ENCODE assay signal across 16 cellular contexts in genomic region chr1:154186852-154187501, GRCh38. TPM values are rescaled to one million over a fixed set of nuclear protein-coding genes. Genes with fewer than 3 reads are reported as not detected.
DNase-seq lines count a peak whose midpoint lies in the region; ATAC-seq and TF ChIP-seq lines count a peak whose summit lies in the region.
"Had no signal": no experiment of that assay in that cellular context is flagged by ENCODE, and none has a peak within 500 bp of the region (broad histone marks: within the 10 kb centered on the region; RNA-seq: fewer than 3 reads in every experiment).

No MANE protein-coding gene starts in this region.

- DNase-seq in DMS53 treated with DMSO at 0.1 percent for 48 hours (lab: John Stamatoyannopoulos, UW; ENCODE audit: unreplicated experiment) (peak; percentile 15), brain microvascular endothelial cell (no peak), SIG-M5 treated with dmso at 0.1 percent for 504 hours (lab: John Stamatoyannopoulos, UW; ENCODE audit: unreplicated experiment) (no peak), COLO829 (ENCODE audit: low spot score) (no peak)
- DNase-seq: lower lobe of right lung, NCI-H2171 had no signal

- no peaks in the 10 kb centered on the region for H3K36me3 Mint-ChIP-seq in nephron (ENCODE audit: low read depth)

- ATAC-seq in GM21723 (IDR thresholded peaks at IDR 0.05; ENCODE audit: unreplicated experiment): no peak
- ATAC-seq: activated CD8-positive, alpha-beta T cell treated with anti-CD3 and anti-CD28 coated beads for 36 hours; activated T-helper 17 cell treated with anti-CD3 and anti-CD28 coated beads, Interleukin-2, amount 50 U/mL, for 72 hours; lower lobe of right lung had no signal

- H3K4me3 Mint-ChIP-seq in nephron: peak overlapping the region in 1 of 3 experiments; percentile 53
- H3K4me3 Mint-ChIP-seq: activated CD8-positive, alpha-beta T cell treated with anti-CD3 and anti-CD28 coated beads for 36 hours; activated T-helper 17 cell treated with anti-CD3 and anti-CD28 coated beads, Interleukin-2, amount 50 U/mL, for 72 hours; immature natural killer cell; naive thymus-derived CD4-positive, alpha-beta T cell had no signal

- H3K9ac ChIP-seq in HUES64 (ENCODE audit: low read depth, low read length): peak overlapping the region; percentile 46
- H3K9ac ChIP-seq: SK-N-SH had no signal

- H3K4me3 ChIP-seq in HUES64 (ENCODE audit: low read length) (peak overlapping the region; percentile 35), brain microvascular endothelial cell (ENCODE audit: low read depth, low read length) (no peak overlapping the region)
- H3K4me3 ChIP-seq: lower lobe of right lung had no signal

- peak overlapping the region; percentile 5 to 67 (median 37) for H3K27ac Mint-ChIP-seq in nephron
- H3K27ac Mint-ChIP-seq: activated CD8-positive, alpha-beta T cell treated with anti-CD3 and anti-CD28 coated beads for 36 hours; activated T-helper 17 cell treated with anti-CD3 and anti-CD28 coated beads, Interleukin-2, amount 50 U/mL, for 72 hours had no signal

- no peaks in the 10 kb centered on the region for H3K9me3 Mint-ChIP-seq in nephron
- H3K9me3 Mint-ChIP-seq: activated CD8-positive, alpha-beta T cell treated with anti-CD3 and anti-CD28 coated beads for 36 hours; activated T-helper 17 cell treated with anti-CD3 and anti-CD28 coated beads, Interleukin-2, amount 50 U/mL, for 72 hours had no signal

- H3K36me3 ChIP-seq in HUES64 (ENCODE audit: insufficient read depth, low read length) (no peaks in the 10 kb centered on the region), brain microvascular endothelial cell (replicated peaks) (no peaks in the 10 kb centered on the region)
- H3K36me3 ChIP-seq: lower lobe of right lung had no signal

- peaks cover 35% of the 10 kb centered on the region for H3K4me1 Mint-ChIP-seq in nephron

- TF ChIP-seq CTCF in VCaP (conservative IDR thresholded peaks at IDR 0.05): no peak
- no peak for TF ChIP-seq CTCF in nephron (IDR thresholded peaks at IDR 0.05; ENCODE audit: unreplicated experiment in 3 of 3)
- no peak for TF ChIP-seq CTCF in brain microvascular endothelial cell (IDR thresholded peaks at IDR 0.05; ENCODE audit: low read depth, low read length, missing control alignments)

- peaks cover under 1% of the 10 kb centered on the region for H3K27me3 Mint-ChIP-seq in nephron (ENCODE audit: low read depth)

- 26% methylated on average over 2 of the region's 2 CpGs for WGBS in HUES64

- peaks cover 24% of the 10 kb centered on the region for H3K4me1 ChIP-seq in HUES64 (ENCODE audit: insufficient read depth, low read length)

- in situ Hi-C loops in brain microvascular endothelial cell (cut with HindIII; ENCODE audit: low pct_ligation_motif_present, low sequenced_read_pairs): no loop called here

- H3K27ac ChIP-seq in HUES64 (ENCODE audit: low read depth, low read length): peak overlapping the region; percentile 96
- peak overlapping the region; percentile 87 for H3K27ac ChIP-seq in VCaP
- H3K27ac ChIP-seq in brain microvascular endothelial cell: no peak overlapping the region
- H3K27ac ChIP-seq: lower lobe of right lung had no signal

- H3K27me3 ChIP-seq in HUES64 (ENCODE audit: insufficient read depth, low read length) (no peaks in the 10 kb centered on the region), brain microvascular endothelial cell (replicated peaks) (no peaks in the 10 kb centered on the region)

- H3K9me3 ChIP-seq in HUES64 (ENCODE audit: insufficient read depth, low read depth, low read length): no peaks in the 10 kb centered on the region
- H3K9me3 ChIP-seq: lower lobe of right lung, SK-N-SH had no signal

RNA-seq across cellular contexts. Expression of gene TPM3, which starts 4.9 kb away (rescaled TPM):
- 424 TPM for polyA plus RNA-seq in HUES64 (2013, experiment 1 of 2)
- 440 TPM for polyA plus RNA-seq in HUES64 (2013, experiment 2 of 2)

RNA-seq across cellular contexts. Expression of gene CFAP141, which starts 19.2 kb away (rescaled TPM):
- not detected for polyA plus RNA-seq in HUES64 (2013, experiment 1 of 2)
- polyA plus RNA-seq in HUES64 (2013, experiment 2 of 2): not detected
- polyA plus RNA-seq: endothelial cell of umbilical vein; immature natural killer cell; naive thymus-derived CD4-positive, alpha-beta T cell; SK-N-SH had no signal

RNA-seq across cellular contexts. Expression of gene NUP210L, which starts 32.1 kb away (rescaled TPM):
- polyA plus RNA-seq in HUES64 (2013, experiment 1 of 2): not detected
- not detected for polyA plus RNA-seq in HUES64 (2013, experiment 2 of 2)
- polyA plus RNA-seq: naive thymus-derived CD4-positive, alpha-beta T cell; SK-N-SH had no signal

RNA-seq across cellular contexts. Expression of gene UBAP2L, which starts 33.8 kb away (rescaled TPM):
- polyA plus RNA-seq in HUES64 (2013, experiment 1 of 2): 166 TPM
- 150 TPM for polyA plus RNA-seq in HUES64 (2013, experiment 2 of 2)
